ENCODE assay signal across 16 cellular contexts in the genomic region with DNA sequence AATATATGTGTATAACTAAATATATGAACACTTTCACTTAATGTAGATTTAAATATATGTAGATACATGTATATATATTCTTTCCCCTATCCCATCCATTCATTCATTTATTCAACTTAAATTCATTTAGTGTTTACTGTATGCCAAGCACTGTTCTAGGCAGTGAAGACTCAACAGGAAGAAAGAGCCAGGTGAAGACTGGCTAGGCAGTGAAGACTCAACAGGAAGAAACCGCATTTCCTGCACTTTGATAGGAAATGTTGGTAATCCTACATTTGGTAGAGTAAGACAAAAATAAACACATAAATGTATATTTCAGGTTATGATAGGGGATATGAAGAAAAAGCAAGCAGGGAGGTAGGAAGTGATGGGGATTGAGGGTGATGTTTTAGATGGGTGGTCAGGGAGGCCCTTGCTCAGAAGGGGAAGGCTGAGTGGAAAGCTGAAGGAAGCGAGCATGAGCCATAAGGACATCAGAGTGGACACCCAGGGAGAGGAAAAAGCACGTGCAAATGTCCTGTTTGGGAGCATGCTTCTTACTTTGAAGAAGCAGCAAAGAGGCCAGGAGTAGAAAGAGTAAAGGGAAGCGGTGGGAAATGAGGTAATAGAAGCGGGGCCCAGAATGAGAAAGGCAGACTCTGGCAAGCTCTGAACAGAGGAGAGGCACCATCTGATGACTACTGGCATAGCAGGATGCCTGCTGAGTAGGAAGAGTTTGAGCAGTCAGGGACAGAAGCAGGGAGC.
DNase-seq lines count a peak whose midpoint lies in the region; ATAC-seq and TF ChIP-seq lines count a peak whose summit lies in the region.
"Had no signal": no experiment of that assay in that cellular context is flagged by ENCODE, and none has a peak within 500 bp of the region (broad histone marks: within the 10 kb centered on the region; RNA-seq: fewer than 3 reads in every experiment).

No MANE protein-coding gene starts in this region.

- POLR2A ChIA-PET in T-cell (lab: Charles Lee) (no interaction called here), RWPE1 (lab: Yijun Ruan, JAX; ENCODE audit: low non-redundant PET) (no interaction called here)

- CTCF ChIA-PET in T-cell (lab: Charles Lee) = interaction anchor here in 1 of 2 donors (0.7 kb wide), 1 partner anchor 36 kb away, joined by 3 read pairs; no protein-coding TSS in a partner anchor
- CTCF ChIA-PET in RWPE1 (lab: Yijun Ruan, JAX) = interaction anchor here (0.6 kb wide), 1 partner anchor 22 kb away, joined by 3 read pairs; no protein-coding TSS in a partner anchor

- peaks cover 3% of the 10 kb centered on the region for H3K27me3 Mint-ChIP-seq in T-helper 1 cell treated with Interleukin-12 subunit alpha and Interleukin-12 subunit beta and Interleukin-4 antibody, amounts not matched to agents 30 μg/mL and 1 μg/mL, for 36 hours (ENCODE audit: low read depth)
- H3K27me3 Mint-ChIP-seq in T-cell (no peaks in the 10 kb centered on the region), naive B cell (no peaks in the 10 kb centered on the region)

- H3K36me3 ChIP-seq in BLaER1 treated with 17β-estradiol and CSF1 and Interleukin-3, amounts not matched to agents 10 nM and 100 nM = no peaks in the 10 kb centered on the region
- H3K36me3 ChIP-seq: colonic mucosa, left lung, upper lobe of left lung had no signal

- no peaks in the 10 kb centered on the region for H3K27me3 ChIP-seq in BLaER1 treated with 17β-estradiol and CSF1 and Interleukin-3, amounts not matched to agents 10 nM and 100 nM
- H3K27me3 ChIP-seq: colonic mucosa, left lung, upper lobe of left lung had no signal

- H3K36me3 Mint-ChIP-seq in T-helper 1 cell treated with Interleukin-12 subunit alpha and Interleukin-12 subunit beta and Interleukin-4 antibody, amounts not matched to agents 30 μg/mL and 1 μg/mL, for 36 hours (ENCODE audit: low read depth) = peaks cover 8% of the 10 kb centered on the region
- H3K36me3 Mint-ChIP-seq in T-cell (no peaks in the 10 kb centered on the region), naive B cell (no peaks in the 10 kb centered on the region)

- peak overlapping the region; percentile 39 for H3K4me3 Mint-ChIP-seq in T-helper 1 cell treated with Interleukin-12 subunit alpha and Interleukin-12 subunit beta and Interleukin-4 antibody, amounts not matched to agents 30 μg/mL and 1 μg/mL, for 36 hours
- H3K4me3 Mint-ChIP-seq in T-cell (peak overlapping the region; percentile 10 to 70 (median 54)), naive B cell (peak overlapping the region in 7 of 8 donors; percentile 5 to 83 (median 72))

- H3K9me3 Mint-ChIP-seq in T-helper 1 cell treated with Interleukin-12 subunit alpha and Interleukin-12 subunit beta and Interleukin-4 antibody, amounts not matched to agents 30 μg/mL and 1 μg/mL, for 36 hours = no peaks in the 10 kb centered on the region
- H3K9me3 Mint-ChIP-seq in T-cell (peaks cover 0 to 2% (median 0%) of the 10 kb centered on the region in 3 donors), naive B cell (peaks cover 0 to 7% (median 3%) of the 10 kb centered on the region in 7 donors)

- H3K4me3 ChIP-seq in BLaER1 treated with 17β-estradiol and CSF1 and Interleukin-3, amounts not matched to agents 10 nM and 100 nM = no peak overlapping the region
- H3K4me3 ChIP-seq: colonic mucosa, K562, left lung had no signal

- H3K4me1 Mint-ChIP-seq in T-helper 1 cell treated with Interleukin-12 subunit alpha and Interleukin-12 subunit beta and Interleukin-4 antibody, amounts not matched to agents 30 μg/mL and 1 μg/mL, for 36 hours (ENCODE audit: low read depth) = peaks cover 38% of the 10 kb centered on the region
- H3K4me1 Mint-ChIP-seq in T-cell (peaks cover 52 to 60% (median 60%) of the 10 kb centered on the region in 3 donors), naive B cell (peaks cover 48 to 71% (median 71%) of the 10 kb centered on the region in 3 donors)

- peaks cover 13 to 26% (median 19%) of the 10 kb centered on the region in 11 experiments for H3K9me3 ChIP-seq in BLaER1 treated with 17β-estradiol and CSF1 and Interleukin-3, amounts not matched to agents 10 nM and 100 nM (replicated peaks in 1 of 11)
- H3K9me3 ChIP-seq: colonic mucosa, left lung, upper lobe of left lung had no signal

- DNase-seq in T-helper 1 cell = no peak
- peak in 2 of 34 experiments; percentile 9 to 15 for DNase-seq in T-cell
- DNase-seq in naive B cell = no peak
- DNase-seq in RWPE1 (ENCODE audit: low spot score) = no peak
- DNase-seq in cerebellar cortex (ENCODE audit: low spot score) = no peak
- DNase-seq: colonic mucosa, foreskin melanocyte, NCI-H1092, NCI-H748 treated with DMSO at 0.1 percent for 48 hours had no signal

- no peak for TF ChIP-seq CTCF in RWPE1 (conservative IDR thresholded peaks at IDR 0.05; ENCODE audit: low read depth)

- peaks cover 58 to 93% (median 70%) of the 10 kb centered on the region in 10 experiments for H3K4me1 ChIP-seq in BLaER1 treated with 17β-estradiol and CSF1 and Interleukin-3, amounts not matched to agents 10 nM and 100 nM
- H3K4me1 ChIP-seq: colonic mucosa had no signal

- peak overlapping the region; percentile 72 to 90 (median 84) for H3K4me2 ChIP-seq in BLaER1 treated with 17β-estradiol and CSF1 and Interleukin-3, amounts not matched to agents 10 nM and 100 nM

- no peaks in the 10 kb centered on the region for H4K20me1 ChIP-seq in BLaER1 treated with 17β-estradiol and CSF1 and Interleukin-3, amounts not matched to agents 10 nM and 100 nM

- peak overlapping the region in 9 of 11 experiments; percentile 1 to 80 (median 67); a peak in 16 of 22 replicates for H3K9ac ChIP-seq in BLaER1 treated with 17β-estradiol and CSF1 and Interleukin-3, amounts not matched to agents 10 nM and 100 nM

- H3K27ac Mint-ChIP-seq in T-helper 1 cell treated with Interleukin-12 subunit alpha and Interleukin-12 subunit beta and Interleukin-4 antibody, amounts not matched to agents 30 μg/mL and 1 μg/mL, for 36 hours = peak overlapping the region; percentile 73
- peak overlapping the region; percentile 93 to 96 for H3K27ac Mint-ChIP-seq in T-cell
- H3K27ac Mint-ChIP-seq in naive B cell = peak overlapping the region; percentile 98 to 100 (median 100)
- H3K27ac Mint-ChIP-seq: progenitor cell of endocrine pancreas had no signal

- H3K27ac ChIP-seq in BLaER1 treated with 17β-estradiol and CSF1 and Interleukin-3, amounts not matched to agents 10 nM and 100 nM = peak overlapping the region; percentile 49 to 93 (median 82); a peak in 21 of 22 replicates
- no peak overlapping the region for H3K27ac ChIP-seq in RWPE1
- H3K27ac ChIP-seq: colonic mucosa, upper lobe of left lung had no signal

- peak; percentile 44 to 66 (median 59) for ATAC-seq in T-cell (replicated peaks in 1 of 4)
- ATAC-seq in naive B cell (ENCODE audit: low read depth in 2 of 2) = no peak
- no peak for ATAC-seq in GM19397 (IDR thresholded peaks at IDR 0.05; ENCODE audit: unreplicated experiment)
- ATAC-seq: K562 had no signal

Comparison
In these comparisons a context has a peak if more than half of its experiments do, and no peak if none do; other contexts are left out.
1. ATAC-seq: peak in T-cell (4 of 4); none in naive B cell (0 of 2) and GM19397 (single experiment).
2. Peak in every context shown above with its lines, with median percentiles within 50 percentile points of each other: H3K27ac Mint-ChIP-seq and H3K4me3 Mint-ChIP-seq.